In genomic region chr3:69999191-70000027, GRCh38 we compare ENCODE assay signal across 9 cellular contexts. TPM values are rescaled to one million over a fixed set of nuclear protein-coding genes. Genes with fewer than 3 reads are reported as not detected.
DNase-seq lines count a peak whose midpoint lies in the region; ATAC-seq and TF ChIP-seq lines count a peak whose summit lies in the region.
"Had no signal": no experiment of that assay in that cellular context is flagged by ENCODE, and none has a peak within 500 bp of the region (broad histone marks: within the 10 kb centered on the region; RNA-seq: fewer than 3 reads in every experiment).

SAMMSON (plus strand) TSS chr3:69999733.

- H3K9me3 ChIP-seq in OCI-LY7 (ENCODE audit: low read length) = 0 out of 2 replicates have a peak, but pooled peaks cover 5% of the 10 kb centered on the region

- H3K9me3 Mint-ChIP-seq in neural crest cell = peaks cover 6% of the 10 kb centered on the region
- H3K9me3 Mint-ChIP-seq in activated CD4-positive, alpha-beta T cell treated with anti-CD3 and anti-CD28 coated beads, Interleukin-2, amount 10 ng/mL, durations not matched to agents 24 days and 14 days = no peaks in the 10 kb centered on the region
- peaks cover 6% of the 10 kb centered on the region for H3K9me3 Mint-ChIP-seq in stimulated activated effector memory CD8-positive, alpha-beta T cell treated with anti-CD3 and anti-CD28 coated beads, Interleukin-12 subunit alpha, Interleukin-12 subunit beta, amount 100 ng/mL, for 72 hours

- no peak for TF ChIP-seq CTCF in BJ (IDR thresholded peaks at IDR 0.05; ENCODE audit: insufficient read depth, low read depth, low read length)
- no peak for TF ChIP-seq CTCF in neural crest cell (conservative IDR thresholded peaks at IDR 0.05)
- no peak for TF ChIP-seq CTCF in OCI-LY7 (conservative IDR thresholded peaks at IDR 0.05; ENCODE audit: low read length)

- DNase-seq in BJ (ENCODE audit: low read depth) = peak; percentile 29
- DNase-seq in NCI-H69 (lab: John Stamatoyannopoulos, UW) = peak; percentile 44
- peak; percentile 3 for DNase-seq in dermis blood vessel endothelial cell
- no peak for DNase-seq in neural crest cell (ENCODE audit: low read depth, low spot score)
- DNase-seq in activated CD4-positive, alpha-beta T cell treated with anti-CD3 and anti-CD28 coated beads, Interleukin-2, amount 10 ng/mL, durations not matched to agents 24 days and 14 days = no peak
- no peak for DNase-seq in OCI-LY7 (ENCODE audit: low spot score)
- DNase-seq in stimulated activated effector memory CD8-positive, alpha-beta T cell treated with anti-CD3 and anti-CD28 coated beads, Interleukin-12 subunit alpha, Interleukin-12 subunit beta, amount 100 ng/mL, for 72 hours (ENCODE audit: low spot score in 2 of 2) = no peak
- no peak for DNase-seq in activated T-cell treated with anti-CD3 and anti-CD28 coated beads, Interleukin-2, amount 50 U/mL, for 48 hours
- DNase-seq: activated CD4-positive, CD25-positive, alpha-beta regulatory T cell had no signal

- H3K9me2 ChIP-seq in OCI-LY7 (ENCODE audit: insufficient read depth, low read length) = no peaks in the 10 kb centered on the region

- H3K27ac Mint-ChIP-seq in neural crest cell (ENCODE audit: unreplicated experiment) = peak within 1 kb of the TSS; percentile 96
- no peak within 1 kb of the TSS for H3K27ac Mint-ChIP-seq in activated CD4-positive, alpha-beta T cell treated with anti-CD3 and anti-CD28 coated beads, Interleukin-2, amount 10 ng/mL, durations not matched to agents 24 days and 14 days
- H3K27ac Mint-ChIP-seq in stimulated activated effector memory CD8-positive, alpha-beta T cell treated with anti-CD3 and anti-CD28 coated beads, Interleukin-12 subunit alpha, Interleukin-12 subunit beta, amount 100 ng/mL, for 72 hours = no peak within 1 kb of the TSS

- no peaks in the 10 kb centered on the region for H3K79me2 ChIP-seq in OCI-LY7 (ENCODE audit: insufficient read depth, low read depth, low read length)

- POLR2A ChIA-PET in BJ (lab: Charles Lee) (no interaction called here), OCI-LY7 (lab: Charles Lee) (no interaction called here)

- H3K27me3 ChIP-seq in BJ (ENCODE audit: control insufficient read depth, insufficient read depth, low read length) = peaks cover 2% of the 10 kb centered on the region; the same call in 1 of the 2 replicates

- no peak for ATAC-seq in stimulated activated effector memory CD8-positive, alpha-beta T cell treated with anti-CD3 and anti-CD28 coated beads, Interleukin-12 subunit alpha, Interleukin-12 subunit beta, amount 100 ng/mL, for 72 hours

- no peaks in the 10 kb centered on the region for H3K36me3 Mint-ChIP-seq in neural crest cell (ENCODE audit: low read depth)
- H3K36me3 Mint-ChIP-seq in activated CD4-positive, alpha-beta T cell treated with anti-CD3 and anti-CD28 coated beads, Interleukin-2, amount 10 ng/mL, durations not matched to agents 24 days and 14 days (ENCODE audit: low read depth) = no peaks in the 10 kb centered on the region
- no peaks in the 10 kb centered on the region for H3K36me3 Mint-ChIP-seq in stimulated activated effector memory CD8-positive, alpha-beta T cell treated with anti-CD3 and anti-CD28 coated beads, Interleukin-12 subunit alpha, Interleukin-12 subunit beta, amount 100 ng/mL, for 72 hours

- intact Hi-C loops in activated CD4-positive, alpha-beta T cell treated with anti-CD3 and anti-CD28 coated beads, Interleukin-2, amount 10 ng/mL, durations not matched to agents 24 days and 14 days (cut with micrococcal nuclease) = no loop called here
- intact Hi-C loops in OCI-LY7 (cut with micrococcal nuclease; ENCODE audit: unreplicated experiment) = no loop called here

- H3K27ac ChIP-seq in OCI-LY7 (ENCODE audit: low read depth, low read length, poor library complexity, severe bottlenecking) = no peak within 1 kb of the TSS

- no TSS peak for BruUV-seq in OCI-LY7 (replicated peaks; lab: Mats Ljungman, UMichigan)

- H3K4me1 Mint-ChIP-seq in neural crest cell = peaks cover 50% of the 10 kb centered on the region
- no peaks in the 10 kb centered on the region for H3K4me1 Mint-ChIP-seq in activated CD4-positive, alpha-beta T cell treated with anti-CD3 and anti-CD28 coated beads, Interleukin-2, amount 10 ng/mL, durations not matched to agents 24 days and 14 days
- H3K4me1 Mint-ChIP-seq in stimulated activated effector memory CD8-positive, alpha-beta T cell treated with anti-CD3 and anti-CD28 coated beads, Interleukin-12 subunit alpha, Interleukin-12 subunit beta, amount 100 ng/mL, for 72 hours = no peaks in the 10 kb centered on the region

- no peaks in the 10 kb centered on the region for H4K20me1 ChIP-seq in OCI-LY7 (ENCODE audit: insufficient read depth, low read length)

- CTCF ChIA-PET in BJ (lab: Yijun Ruan, JAX) = no interaction called here
- CTCF ChIA-PET in OCI-LY7 (lab: Charles Lee; ENCODE audit: unreplicated experiment) = no interaction called here

- H2AFZ ChIP-seq in OCI-LY7 (ENCODE audit: low read length) = no peak within 1 kb of the TSS

- no peaks in the 10 kb centered on the region for H3K4me1 ChIP-seq in OCI-LY7 (ENCODE audit: insufficient read depth, low read length, poor library complexity, severe bottlenecking)

- H3K4me3 ChIP-seq in BJ (ENCODE audit: low read depth, low read length) = peak within 1 kb of the TSS; percentile 20
- no peak within 1 kb of the TSS for H3K4me3 ChIP-seq in OCI-LY7 (ENCODE audit: low read depth, low read length, poor library complexity, severe bottlenecking)

- peak within 1 kb of the TSS; percentile 53 for H3K4me3 Mint-ChIP-seq in neural crest cell
- no peak within 1 kb of the TSS for H3K4me3 Mint-ChIP-seq in activated CD4-positive, alpha-beta T cell treated with anti-CD3 and anti-CD28 coated beads, Interleukin-2, amount 10 ng/mL, durations not matched to agents 24 days and 14 days
- no peak within 1 kb of the TSS for H3K4me3 Mint-ChIP-seq in stimulated activated effector memory CD8-positive, alpha-beta T cell treated with anti-CD3 and anti-CD28 coated beads, Interleukin-12 subunit alpha, Interleukin-12 subunit beta, amount 100 ng/mL, for 72 hours

- H3K27me3 Mint-ChIP-seq in neural crest cell (ENCODE audit: low read depth) = no peaks in the 10 kb centered on the region
- H3K27me3 Mint-ChIP-seq in activated CD4-positive, alpha-beta T cell treated with anti-CD3 and anti-CD28 coated beads, Interleukin-2, amount 10 ng/mL, durations not matched to agents 24 days and 14 days = no peaks in the 10 kb centered on the region

- H3K36me3 ChIP-seq in BJ (ENCODE audit: control insufficient read depth, insufficient read depth, low read length) = no peaks in the 10 kb centered on the region; the same call in 1 of the 2 replicates
- H3K36me3 ChIP-seq in OCI-LY7 (ENCODE audit: insufficient read depth, low read length) = no peaks in the 10 kb centered on the region

- no peak within 1 kb of the TSS for H3K4me2 ChIP-seq in OCI-LY7 (ENCODE audit: low read length)

RNA-seq across cellular contexts. Expression of gene SAMMSON, which starts in this region (rescaled TPM):
- not detected in 2 replicates for polyA plus RNA-seq in BJ (2011; rRNA removed)
- 0.38 TPM in 1 of 2 replicates, not detected in the other for polyA minus RNA-seq in BJ (2011; rRNA and poly(A)+ RNA removed)
- total RNA-seq in dermis blood vessel endothelial cell (not detected in 2 replicates), neural crest cell (not detected in 2 replicates), OCI-LY7 (2022) (not detected in 2 replicates)
- total RNA-seq in activated CD4-positive, alpha-beta T cell treated with anti-CD3 and anti-CD28 coated beads, Interleukin-2, amount 10 ng/mL, durations not matched to agents 24 days and 14 days = not detected in 2 replicates
- not detected in 2 replicates for total RNA-seq in OCI-LY7 (2014; rRNA removed; shearing (Covaris generic))

Comparison
In these comparisons a context has a peak if more than half of its experiments do, and no peak if none do; other contexts are left out.
1. Peak in DNase-seq and H3K4me3 ChIP-seq in BJ; RNA of the gene not detected or under 1 TPM.
2. Peak in DNase-seq in dermis blood vessel endothelial cell; RNA of the gene not detected or under 1 TPM.